ENCODE assay signal across 17 cellular contexts in genomic region chr9:110890416-110890815, GRCh38.
DNase-seq lines count a peak whose midpoint lies in the region; ATAC-seq and TF ChIP-seq lines count a peak whose summit lies in the region.
"Had no signal": no experiment of that assay in that cellular context is flagged by ENCODE, and none has a peak within 500 bp of the region (broad histone marks: within the 10 kb centered on the region; RNA-seq: fewer than 3 reads in every experiment).

No MANE protein-coding gene starts in this region.

- H3K4me1 ChIP-seq in Peyer's patch = peaks cover 0 to 7% (median 0%) of the 10 kb centered on the region in 4 donors

- no peak for ATAC-seq in HG02571 (IDR thresholded peaks at IDR 0.05; ENCODE audit: unreplicated experiment)
- ATAC-seq: K562, T-helper 17 cell had no signal

- H3K9me3 ChIP-seq in Peyer's patch = no peaks in the 10 kb centered on the region

- H3K36me3 ChIP-seq in Peyer's patch = no peaks in the 10 kb centered on the region

- H3K27ac ChIP-seq in Peyer's patch = no peak overlapping the region
- H3K27ac ChIP-seq: RWPE1 had no signal

- H3K27me3 ChIP-seq in Peyer's patch = no peaks in the 10 kb centered on the region

- DNase-seq in Daoy (ENCODE audit: low read depth) = peak; percentile 7
- DNase-seq in LHCN-M2 (ENCODE audit: low read depth) = peak; percentile 68
- peak; percentile 40 for DNase-seq in fibroblast of pulmonary artery (ENCODE audit: low read depth)
- DNase-seq in NCI-H446 treated with DMSO at 0.1 percent for 48 hours (lab: John Stamatoyannopoulos, UW) = no peak
- no peak for DNase-seq in Peyer's patch
- DNase-seq in NCI-H1694 (lab: John Stamatoyannopoulos, UW) = no peak
- DNase-seq: CD4-positive, alpha-beta T cell; DMS153; H9; NCI-H1105; NCI-H2081 treated with DMSO at 0.1 percent for 48 hours; NCI-H510A; NCI-H774; T-helper 17 cell had no signal

- no peak for TF ChIP-seq CTCF in fibroblast of pulmonary artery (IDR thresholded peaks at IDR 0.05; ENCODE audit: low read length, missing control alignments)
- TF ChIP-seq CTCF in Peyer's patch (IDR thresholded peaks at IDR 0.05) = no peak

- no peak for TF ChIP-seq POLR2A in Peyer's patch (IDR thresholded peaks at IDR 0.05)

- no peak overlapping the region for H3K4me3 ChIP-seq in fibroblast of pulmonary artery (replicated peaks; ENCODE audit: low read depth, low read length)
- no peak overlapping the region for H3K4me3 ChIP-seq in Peyer's patch
- H3K4me3 ChIP-seq: K562 had no signal

Comparison
In these comparisons a context has a peak if more than half of its experiments do, and no peak if none do; other contexts are left out.
1. DNase-seq: peak in Daoy (single experiment), LHCN-M2 (single experiment) and fibroblast of pulmonary artery (single experiment); none in NCI-H446 treated with DMSO at 0.1 percent for 48 hours (single experiment), Peyer's patch (0 of 3) and NCI-H1694 (single experiment).